In genomic region chr20:57999465-58000111, GRCh38 we compare ENCODE assay signal across 10 cellular contexts.
DNase-seq lines count a peak whose midpoint lies in the region; ATAC-seq and TF ChIP-seq lines count a peak whose summit lies in the region.
"Had no signal": no experiment of that assay in that cellular context is flagged by ENCODE, and none has a peak within 500 bp of the region (broad histone marks: within the 10 kb centered on the region; RNA-seq: fewer than 3 reads in every experiment).

No MANE protein-coding gene starts in this region.

- DNase-seq in Right ventricle myocardium superior (peak; percentile 64), right atrium auricular region (ENCODE audit: low spot score) (no peak), mucosa of descending colon (peak; percentile 64 to 73 (median 72))
- DNase-seq: activated CD8-positive, alpha-beta T cell treated with anti-CD3 and anti-CD28 coated beads for 36 hours had no signal

- intact Hi-C loops in Right ventricle myocardium superior (cut with DNase I): no loop called here
- intact Hi-C loops in dendritic cell treated with granulocyte-macrophage colony-stimulating factor and Interleukin-4, amounts not matched to agents 40 ng/mL and 50 ng/mL, for 4 days (cut with micrococcal nuclease): no loop called here
- intact Hi-C loops in mucosa of descending colon (cut with DNase I, micrococcal nuclease): no loop called here

- H3K4me3 Mint-ChIP-seq in dendritic cell treated with granulocyte-macrophage colony-stimulating factor and Interleukin-4, amounts not matched to agents 40 ng/mL and 50 ng/mL, for 4 days: peak overlapping the region; percentile 46
- H3K4me3 Mint-ChIP-seq: activated CD8-positive, alpha-beta T cell treated with anti-CD3 and anti-CD28 coated beads for 36 hours had no signal

- H3K9me3 ChIP-seq in right atrium auricular region: no peaks in the 10 kb centered on the region
- no peaks in the 10 kb centered on the region for H3K9me3 ChIP-seq in mucosa of descending colon
- H3K9me3 ChIP-seq: tibial nerve had no signal

- H3K9me3 Mint-ChIP-seq in dendritic cell treated with granulocyte-macrophage colony-stimulating factor and Interleukin-4, amounts not matched to agents 40 ng/mL and 50 ng/mL, for 4 days: no peaks in the 10 kb centered on the region
- H3K9me3 Mint-ChIP-seq: activated CD8-positive, alpha-beta T cell treated with anti-CD3 and anti-CD28 coated beads for 36 hours had no signal

- peaks cover 63% of the 10 kb centered on the region for H3K4me1 Mint-ChIP-seq in dendritic cell treated with granulocyte-macrophage colony-stimulating factor and Interleukin-4, amounts not matched to agents 40 ng/mL and 50 ng/mL, for 4 days (ENCODE audit: low read depth)

- ATAC-seq in Right ventricle myocardium superior (ENCODE audit: poor library complexity) (peak; percentile 69), mucosa of descending colon (peak; percentile 72), HG03521 (IDR thresholded peaks at IDR 0.05; ENCODE audit: unreplicated experiment) (no peak), GM21576 (IDR thresholded peaks at IDR 0.05; ENCODE audit: unreplicated experiment) (no peak), GM18498 (IDR thresholded peaks at IDR 0.05; ENCODE audit: unreplicated experiment) (no peak), GM21528 (IDR thresholded peaks at IDR 0.05; ENCODE audit: low FRiP score, unreplicated experiment) (no peak)
- ATAC-seq: activated CD8-positive, alpha-beta T cell treated with anti-CD3 and anti-CD28 coated beads for 36 hours had no signal

- no peaks in the 10 kb centered on the region for H3K27me3 ChIP-seq in right atrium auricular region
- H3K27me3 ChIP-seq: tibial nerve had no signal

- H3K36me3 Mint-ChIP-seq in dendritic cell treated with granulocyte-macrophage colony-stimulating factor and Interleukin-4, amounts not matched to agents 40 ng/mL and 50 ng/mL, for 4 days (ENCODE audit: low read depth): no peaks in the 10 kb centered on the region

- peak overlapping the region in 1 of 2 donors; percentile 29 for H3K27ac ChIP-seq in right atrium auricular region

- peaks cover 0 to 34% of the 10 kb centered on the region in 2 donors for H3K4me1 ChIP-seq in right atrium auricular region
- peaks cover 28% of the 10 kb centered on the region for H3K4me1 ChIP-seq in mucosa of descending colon (ENCODE audit: low read depth)

- H3K36me3 ChIP-seq in right atrium auricular region (no peaks in the 10 kb centered on the region), mucosa of descending colon (ENCODE audit: low read depth) (no peaks in the 10 kb centered on the region)
- H3K36me3 ChIP-seq: tibial nerve had no signal

- H3K27me3 Mint-ChIP-seq in dendritic cell treated with granulocyte-macrophage colony-stimulating factor and Interleukin-4, amounts not matched to agents 40 ng/mL and 50 ng/mL, for 4 days: peaks cover 3% of the 10 kb centered on the region

- TF ChIP-seq CTCF in right atrium auricular region (IDR thresholded peaks at IDR 0.05) (no peak), mucosa of descending colon (IDR thresholded peaks at IDR 0.05) (no peak)

- peak overlapping the region; percentile 87 for H3K27ac Mint-ChIP-seq in dendritic cell treated with granulocyte-macrophage colony-stimulating factor and Interleukin-4, amounts not matched to agents 40 ng/mL and 50 ng/mL, for 4 days
- H3K27ac Mint-ChIP-seq: activated CD8-positive, alpha-beta T cell treated with anti-CD3 and anti-CD28 coated beads for 36 hours had no signal

- H3K4me3 ChIP-seq in right atrium auricular region (peak overlapping the region in 1 of 2 donors; percentile 26), mucosa of descending colon (no peak overlapping the region)

Comparison
In these comparisons a context has a peak if more than half of its experiments do, and no peak if none do; other contexts are left out.
1. ATAC-seq: peak in Right ventricle myocardium superior (single experiment) and mucosa of descending colon (single experiment); none in HG03521 (single experiment), GM21576 (single experiment), GM18498 (single experiment) and GM21528 (single experiment).